Comparison of ENCODE assay signal across 27 cellular contexts in genomic region chr12:101013993-101014392, GRCh38.
"Had no signal": no experiment of that assay in that cellular context is flagged by ENCODE, and none has a peak within 500 bp of the region (broad histone marks: within the 10 kb centered on the region; RNA-seq: fewer than 3 reads in every experiment).

No MANE protein-coding gene starts in this region.

- DNase-seq: activated CD4-positive, alpha-beta memory T cell treated with anti-CD3 and anti-CD28 coated beads for 36 hours; activated CD4-positive, alpha-beta T cell treated with anti-CD3 and anti-CD28 coated beads for 36 hours; activated CD4-positive, alpha-beta T cell treated with anti-CD3 and anti-CD28 coated beads, Interleukin-2, amount 10 ng/mL, durations not matched to agents 7 days and 5 days; activated CD8-positive, alpha-beta memory T cell treated with anti-CD3 and anti-CD28 coated beads, Interleukin-2, amount 50 U/mL, for 4 hours; activated gamma-delta T cell treated with Interleukin-2 at 50 U/mL for 16 hours; activated naive CD4-positive, alpha-beta T cell treated with anti-CD3 and anti-CD28 coated beads for 36 hours; activated T-cell treated with anti-CD3 and anti-CD28 coated beads for 4 hours; activated T-cell treated with anti-CD3 and anti-CD28 coated beads, Interleukin-2, amount 50 U/mL, for 4 hours; adrenal gland; body of pancreas; Kasumi-1; MM.1S; NCI-H1092 treated with DMSO at 0.1 percent for 48 hours; NCI-H1694; NCI-H1930; NCI-H2107; NCI-H2171; NCI-H510A; NCI-H526; Peyer's patch; RPMI8226; SHP77 treated with DMSO at 0.1 percent for 48 hours; SK-N-SH had no signal

- H3K4me1 ChIP-seq: adrenal gland, body of pancreas, breast epithelium, Peyer's patch had no signal

- H3K9me3 ChIP-seq: body of pancreas, Peyer's patch had no signal

- H3K27ac ChIP-seq: adrenal gland, body of pancreas, breast epithelium, Peyer's patch, SJSA1 had no signal

- H3K4me3 ChIP-seq: adrenal gland, body of pancreas, breast epithelium, Peyer's patch, SJSA1 had no signal

- H3K36me3 ChIP-seq: adrenal gland, breast epithelium, Peyer's patch, SJSA1 had no signal

- H3K27me3 ChIP-seq: adrenal gland, body of pancreas, breast epithelium, Peyer's patch, SJSA1 had no signal

- FAIRE-seq: astrocyte, TTC549 had no signal
